ENCODE assay signal across 8 cellular contexts in the genomic region with DNA sequence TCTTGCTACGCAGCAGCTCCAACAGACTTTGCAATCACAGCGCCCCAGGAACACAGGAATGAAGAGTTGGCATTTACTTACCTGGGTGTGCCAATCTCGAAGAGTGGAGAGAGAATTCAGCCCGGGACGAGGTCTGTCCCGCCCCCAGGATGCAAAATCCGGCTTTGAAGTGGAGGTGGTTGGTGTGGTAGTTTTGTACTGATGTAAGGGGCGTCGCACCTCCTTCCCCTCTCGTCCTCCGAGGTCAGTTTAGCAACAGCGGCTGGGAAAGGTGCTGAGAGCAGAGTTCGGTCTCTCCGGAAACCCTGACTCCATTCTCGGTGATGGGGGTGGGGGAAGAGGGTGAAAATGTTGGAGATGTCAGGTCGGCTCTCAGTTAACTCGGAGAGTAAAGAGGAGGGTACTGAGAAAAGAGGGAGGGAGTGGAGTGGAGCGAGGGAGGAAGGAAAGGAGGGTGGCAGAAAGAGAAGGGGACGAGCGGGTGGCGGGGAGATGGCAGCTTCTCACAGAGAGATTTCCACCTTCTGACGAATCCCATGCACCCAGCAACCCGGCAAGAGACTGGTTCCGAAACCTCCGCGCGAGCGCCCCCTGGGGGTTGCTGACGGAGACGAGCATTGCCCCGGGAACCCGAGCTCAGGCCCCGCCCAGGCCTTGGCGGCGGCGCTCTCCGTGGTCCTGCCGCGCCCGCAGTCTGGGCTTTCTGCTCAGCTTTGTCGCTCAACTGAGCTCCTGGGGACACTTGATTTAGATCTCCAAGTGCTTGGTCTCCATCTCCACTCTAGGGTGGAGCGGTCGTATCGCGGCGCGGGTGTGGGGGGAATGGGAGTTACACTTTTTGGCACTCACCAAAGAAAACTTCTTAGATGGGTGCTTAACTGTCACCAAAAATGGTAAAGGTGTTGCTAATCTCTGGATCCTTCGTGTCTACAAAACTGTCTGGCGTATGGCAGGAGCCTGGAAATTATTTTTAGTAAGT. TPM values are rescaled to one million over a fixed set of nuclear protein-coding genes. Genes with fewer than 3 reads are reported as not detected.
A peak's percentile ranks its signal among the peaks of the same experiment; 100 is the strongest.
DNase-seq lines count a peak whose midpoint lies in the region; ATAC-seq, FAIRE-seq and TF ChIP-seq lines count a peak whose summit lies in the region.

TSS of gene CPNE4 (minus strand) at position 529 of the 979 bp plus-strand sequence.

- TF ChIP-seq CTCF in NB4 (IDR thresholded peaks at IDR 0.05; ENCODE audit: low read depth, low read length) (peak; percentile 81), pancreas (IDR thresholded peaks at IDR 0.05) (peak; percentile 65 to 78 (median 74))

- DNase-seq in Daoy (ENCODE audit: low read depth) (peak; percentile 86), HCEC 1CT (peak; percentile 64), NB4 (ENCODE audit: low read depth) (peak; percentile 80), SJSA1 (ENCODE audit: low read depth in 1 of 2, low spot score in 2 of 2) (peak; percentile 65 to 76), Right ventricle myocardium superior (peak; percentile 83), pancreas (peak; percentile 68 to 97 (median 85)), urothelium cell line (ENCODE audit: low spot score) (peak; percentile 95)

- FAIRE-seq in pancreas (lab: Jason Lieb, UNC) (no peak), urothelium cell line (lab: Jason Lieb, UNC) (no peak)

- peaks cover 9% of the 10 kb centered on the region for H3K4me1 Mint-ChIP-seq in activated naive CD8-positive, alpha-beta T cell (ENCODE audit: low read depth)

- H3K27ac ChIP-seq in SJSA1 (no peak within 1 kb of the TSS), pancreas (no peak within 1 kb of the TSS)

- no peak within 1 kb of the TSS for H3K4me3 ChIP-seq in NB4 (ENCODE audit: low read depth, low read length)
- H3K4me3 ChIP-seq in SJSA1, result peak within 1 kb of the TSS; percentile 8
- H3K4me3 ChIP-seq in pancreas, result peak within 1 kb of the TSS in 1 of 4 donors; percentile 27

- peak within 1 kb of the TSS; percentile 38 for H3K4me3 Mint-ChIP-seq in activated naive CD8-positive, alpha-beta T cell

- TF ChIP-seq POLR2A in NB4 (IDR thresholded peaks at IDR 0.05; ENCODE audit: extremely low read depth, insufficient read length), result no peak

- H3K9me3 ChIP-seq in SJSA1 (replicated peaks) (peaks cover 3% of the 10 kb centered on the region; the same call in 1 of the 2 replicates), pancreas (no peaks in the 10 kb centered on the region)

- peaks cover 57% of the 10 kb centered on the region for H3K27me3 Mint-ChIP-seq in activated naive CD8-positive, alpha-beta T cell

- no peak within 1 kb of the TSS for H3K27ac Mint-ChIP-seq in activated naive CD8-positive, alpha-beta T cell

- H3K36me3 ChIP-seq in SJSA1 (no peaks in the 10 kb centered on the region), pancreas (no peaks in the 10 kb centered on the region)

- WGBS in pancreas, 2 donors, result 5 to 7% methylated on average over 48 to 49 of the region's 49 CpGs

- H3K36me3 Mint-ChIP-seq in activated naive CD8-positive, alpha-beta T cell, result peaks cover 3% of the 10 kb centered on the region

- H3K4me1 ChIP-seq in SJSA1 (replicated peaks), result 0 out of 2 replicates have a peak, but pooled peaks cover 10% of the 10 kb centered on the region
- no peaks in the 10 kb centered on the region for H3K4me1 ChIP-seq in pancreas

- no peaks in the 10 kb centered on the region for H3K9me3 Mint-ChIP-seq in activated naive CD8-positive, alpha-beta T cell (ENCODE audit: low read depth)

- intact Hi-C loops in Right ventricle myocardium superior (cut with DNase I) (loop anchor here (10.0 kb wide), 1 partner anchor 1000 kb away; no protein-coding TSS in a partner anchor), pancreas (cut with DNase I) (loop anchor here in 1 of 3 donors (10.0 kb wide), 1 partner anchor 240 kb away; no protein-coding TSS in a partner anchor)

- H3K27me3 ChIP-seq in SJSA1 (replicated peaks) (peaks cover 15% of the 10 kb centered on the region), pancreas (peaks cover 0 to 35% (median 13%) of the 10 kb centered on the region in 4 donors)

- ATAC-seq in Right ventricle myocardium superior (ENCODE audit: poor library complexity), result peak; percentile 96
- peak; percentile 99 to 100 (median 99) for ATAC-seq in pancreas

RNA-seq across cellular contexts. Expression of gene CPNE4, which starts in this region (rescaled TPM):
- total RNA-seq in Daoy (2014; rRNA removed; shearing (Covaris generic)), result not detected in 2 replicates
- total RNA-seq in SJSA1 (2014; rRNA removed; shearing (Covaris generic)), result 0.29 TPM in 1 of 2 replicates, not detected in the other
- total RNA-seq in Right ventricle myocardium superior (52.3 TPM), pancreas (1 to 10 TPM in 1 of 6 donors, under 1 TPM in 5; 0.14 to 1.1 (median 0.50) TPM)
- 1 to 10 TPM in 1 of 2 donors, under 1 TPM in 1; 0.76 to 1.7 TPM for polyA plus RNA-seq in pancreas

Comparison
In these comparisons a context has a peak if more than half of its experiments do, and no peak if none do; other contexts are left out.
1. RNA of gene CPNE4 (total RNA-seq): 52.3 TPM in Right ventricle myocardium superior (single experiment); 0.14 to 1.1 TPM in pancreas, 0.29 TPM in SJSA1 and not detected in Daoy; every median in the first group is over 10 times any median in the second.
2. Peak in DNase-seq in Daoy; RNA of the gene not detected or under 1 TPM.
3. Peak in DNase-seq and H3K4me3 ChIP-seq in SJSA1; RNA of the gene not detected or under 1 TPM.
4. Peak in every context shown above with its lines, with median percentiles within 50 percentile points of each other: DNase-seq.